In the genomic region with DNA sequence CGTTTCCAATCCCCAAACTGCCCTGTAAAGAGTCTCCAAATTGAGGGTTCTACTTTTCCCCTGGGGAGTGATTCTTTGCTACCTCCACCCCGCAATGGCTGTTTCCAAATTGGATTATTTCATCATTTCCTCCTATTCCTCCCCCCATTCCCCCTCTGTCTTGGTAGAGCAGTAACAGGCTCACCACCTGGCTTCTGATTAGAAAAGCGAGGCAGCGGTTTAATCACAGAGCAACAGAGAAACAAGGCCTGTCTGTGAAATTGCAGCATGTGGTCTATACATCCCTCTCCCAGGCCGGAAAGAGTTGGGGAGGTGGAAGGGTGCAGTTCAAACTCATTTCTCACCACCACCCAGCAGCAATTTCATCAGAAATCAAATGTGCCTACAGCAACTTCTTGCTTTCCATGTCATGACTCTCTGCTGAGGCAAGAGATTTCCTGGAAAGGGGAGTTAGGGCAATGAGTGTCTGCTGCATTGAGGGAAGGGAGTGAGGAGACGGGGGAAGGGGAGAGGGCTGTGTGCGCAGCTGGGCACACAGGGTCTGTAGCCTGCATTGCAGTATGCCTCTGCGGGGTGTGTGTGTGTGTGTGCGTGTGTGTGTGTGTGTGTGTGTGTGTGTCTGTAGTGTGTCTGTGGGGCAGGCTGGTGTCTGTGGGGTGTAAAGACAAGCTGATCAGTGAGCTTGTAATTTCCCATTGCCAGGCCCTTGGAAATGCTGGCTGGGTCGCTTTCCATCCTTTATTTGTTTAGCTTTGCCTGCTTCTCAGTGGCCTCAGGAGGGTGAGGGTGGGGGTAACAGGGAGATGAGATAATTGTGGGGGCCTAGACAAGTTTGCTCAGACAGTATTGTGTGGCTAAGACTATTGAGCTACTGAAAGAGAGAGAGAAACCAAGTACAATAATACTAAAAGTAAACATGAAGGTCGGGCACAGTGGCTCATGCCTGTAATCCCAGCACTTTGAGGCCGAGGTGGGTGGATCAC, we compare ENCODE assay signal across 11 cellular contexts. TPM values are rescaled to one million over a fixed set of nuclear protein-coding genes. Genes with fewer than 3 reads are reported as not detected.
DNase-seq lines count a peak whose midpoint lies in the region; ATAC-seq, FAIRE-seq and TF ChIP-seq lines count a peak whose summit lies in the region.
"Had no signal": no experiment of that assay in that cellular context is flagged by ENCODE, and none has a peak within 500 bp of the region (broad histone marks: within the 10 kb centered on the region; RNA-seq: fewer than 3 reads in every experiment).

No MANE protein-coding gene starts in this region.

- CTCF ChIA-PET in activated CD4-positive, alpha-beta T cell treated with anti-CD3 and anti-CD28 coated beads for 36 hours (lab: Charles Lee), result no interaction called here

- H3K27me3 Mint-ChIP-seq in activated CD4-positive, alpha-beta T cell treated with anti-CD3 and anti-CD28 coated beads for 36 hours, result no peaks in the 10 kb centered on the region

- H3K36me3 ChIP-seq in bronchial epithelial cell (ENCODE audit: control insufficient read depth, insufficient read depth, low read length), result no peaks in the 10 kb centered on the region

- POLR2A ChIA-PET in activated CD4-positive, alpha-beta T cell treated with anti-CD3 and anti-CD28 coated beads for 36 hours (lab: Charles Lee), result interaction anchor here (0.7 kb wide), 2 partner anchors 13 to 484 kb away, joined by 3 to 4 read pairs; no protein-coding TSS in a partner anchor

- H3K4me3 Mint-ChIP-seq in activated CD4-positive, alpha-beta T cell treated with anti-CD3 and anti-CD28 coated beads for 36 hours, result no peak overlapping the region

- TF ChIP-seq CTCF in bronchial epithelial cell (IDR thresholded peaks at IDR 0.05; ENCODE audit: insufficient read depth, low read length, severe bottlenecking), result no peak

- no peak for FAIRE-seq in bronchial epithelial cell (lab: Jason Lieb, UNC)
- FAIRE-seq: A204.1, endometrium had no signal

- H3K27me3 ChIP-seq in bronchial epithelial cell (ENCODE audit: control insufficient read depth, insufficient read depth, low read length), result no peaks in the 10 kb centered on the region

- intact Hi-C loops in activated CD4-positive, alpha-beta T cell treated with anti-CD3 and anti-CD28 coated beads for 36 hours (cut with DNase I, micrococcal nuclease), result no loop called here

- H3K36me3 Mint-ChIP-seq in activated CD4-positive, alpha-beta T cell treated with anti-CD3 and anti-CD28 coated beads for 36 hours (ENCODE audit: low read depth), result no peaks in the 10 kb centered on the region

- peak; percentile 72 for ATAC-seq in activated CD4-positive, alpha-beta T cell treated with anti-CD3 and anti-CD28 coated beads for 36 hours
- no peak for ATAC-seq in HG03565 (IDR thresholded peaks at IDR 0.05; ENCODE audit: unreplicated experiment)

- peaks cover 9% of the 10 kb centered on the region for H3K4me1 Mint-ChIP-seq in activated CD4-positive, alpha-beta T cell treated with anti-CD3 and anti-CD28 coated beads for 36 hours

- no peak overlapping the region for H3K4me3 ChIP-seq in bronchial epithelial cell (ENCODE audit: low read depth, low read length)

- no peaks in the 10 kb centered on the region for H3K9me3 Mint-ChIP-seq in activated CD4-positive, alpha-beta T cell treated with anti-CD3 and anti-CD28 coated beads for 36 hours (ENCODE audit: low read depth)

- H3K27ac Mint-ChIP-seq in activated CD4-positive, alpha-beta T cell treated with anti-CD3 and anti-CD28 coated beads for 36 hours, result peak overlapping the region; percentile 80

- peak; percentile 38 for DNase-seq in activated CD4-positive, alpha-beta T cell treated with anti-CD3 and anti-CD28 coated beads for 36 hours
- DNase-seq in activated CD4-positive, alpha-beta T cell treated with anti-CD3 and anti-CD28 coated beads, Interleukin-2, amount 50 U/mL, for 1 hour, result no peak
- peak; percentile 95 for DNase-seq in NCI-H69 (lab: John Stamatoyannopoulos, UW)
- peak; percentile 56 for DNase-seq in bronchial epithelial cell (ENCODE audit: low read depth)
- peak; percentile 66 for DNase-seq in retina
- DNase-seq in activated gamma-delta T cell (lab: John Stamatoyannopoulos, UW), result no peak
- DNase-seq in stimulated activated CD8-positive, alpha-beta memory T cell treated with anti-CD3 and anti-CD28 coated beads, Interleukin-4, amount 100 ng/mL, for 48 hours, result no peak
- DNase-seq: right cardiac atrium had no signal

RNA-seq across cellular contexts. Expression of a gene that starts 13.5 kb away (rescaled TPM):
- 10 to 100 TPM in 1 of 2 experiments, 1 to 10 TPM in 1; 9.8 to 11.5 TPM for total RNA-seq in activated CD4-positive, alpha-beta T cell treated with anti-CD3 and anti-CD28 coated beads for 36 hours
- total RNA-seq in bronchial epithelial cell, result 41.1 and 329 TPM in 2 replicates

Comparison
In these comparisons a context has a peak if more than half of its experiments do, and no peak if none do; other contexts are left out.
1. DNase-seq: peak in activated CD4-positive, alpha-beta T cell treated with anti-CD3 and anti-CD28 coated beads for 36 hours (single experiment), NCI-H69 (single experiment), bronchial epithelial cell (single experiment) and retina (single experiment); none in activated CD4-positive, alpha-beta T cell treated with anti-CD3 and anti-CD28 coated beads, Interleukin-2, amount 50 U/mL, for 1 hour (single experiment), activated gamma-delta T cell (single experiment) and stimulated activated CD8-positive, alpha-beta memory T cell treated with anti-CD3 and anti-CD28 coated beads, Interleukin-4, amount 100 ng/mL, for 48 hours (single experiment).